In the genomic region with DNA sequence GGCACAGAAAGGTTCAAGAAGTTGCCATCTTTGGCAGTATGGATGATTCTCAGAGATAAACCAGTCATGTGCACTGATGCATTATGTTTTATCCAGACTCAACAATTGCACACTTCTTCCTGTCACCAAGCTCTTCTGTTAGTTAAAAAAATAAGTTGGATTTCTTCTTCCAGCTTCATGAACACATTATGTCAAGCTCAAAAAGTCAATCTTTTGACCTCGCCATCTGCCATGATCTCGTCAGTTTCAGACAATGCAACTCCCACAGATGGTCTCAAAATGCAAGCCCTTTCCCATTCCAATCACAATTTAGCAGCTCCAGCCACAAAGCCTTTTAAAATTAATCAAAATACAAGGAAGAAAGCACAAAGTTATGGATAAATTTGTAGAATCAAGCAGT, we compare ENCODE assay signal across 17 cellular contexts. TPM values are rescaled to one million over a fixed set of nuclear protein-coding genes. Genes with fewer than 3 reads are reported as not detected.
A peak's percentile ranks its signal among the peaks of the same experiment; 100 is the strongest.
DNase-seq lines count a peak whose midpoint lies in the region; ATAC-seq, FAIRE-seq and TF ChIP-seq lines count a peak whose summit lies in the region.
"Had no signal": no experiment of that assay in that cellular context is flagged by ENCODE, and none has a peak within 500 bp of the region (broad histone marks: within the 10 kb centered on the region; RNA-seq: fewer than 3 reads in every experiment).

No MANE protein-coding gene starts in this region.

- in situ Hi-C loops in HAP-1 (cut with MboI; ENCODE audit: low sequenced_read_pairs) (no loop called here), GM13976 (cut with MboI; ENCODE audit: low sequenced_read_pairs, unreplicated experiment) (no loop called here)

- H3K9me3 Mint-ChIP-seq in glutamatergic neuron (ENCODE audit: unreplicated experiment) = peaks cover 7% of the 10 kb centered on the region

- TF ChIP-seq CTCF in D721Med (IDR thresholded peaks at IDR 0.05; ENCODE audit: insufficient read depth, missing control alignments) (no peak), glutamatergic neuron (IDR thresholded peaks at IDR 0.05; ENCODE audit: partially characterized antibody, unreplicated experiment) (no peak), GM13976 (IDR thresholded peaks at IDR 0.05; ENCODE audit: borderline replicate concordance, control extremely low read depth, extremely low read depth, insufficient read depth, missing control alignments) (no peak)

- DNase-seq in D721Med (ENCODE audit: insufficient read length, low spot score) (no peak), NCI-H1694 (lab: John Stamatoyannopoulos, UW) (peak; percentile 91), NCI-H69 (lab: John Stamatoyannopoulos, UW) (peak; percentile 73), glutamatergic neuron (no peak), HAP-1 (ENCODE audit: low spot score in 2 of 2) (no peak), GM13976 (ENCODE audit: low spot score) (no peak), midbrain (lab: John Stamatoyannopoulos, UW) (no peak)
- DNase-seq: 8988T, C1 segment of cervical spinal cord, H7, MG63, NCI-H1105, NCI-H1930, NCI-H748 treated with DMSO at 0.1 percent for 48 hours, SHP77 had no signal

- no peak overlapping the region for H3K4me3 ChIP-seq in HAP-1
- H3K4me3 ChIP-seq: MG63 had no signal

- peak overlapping the region; percentile 100 for H3K27ac Mint-ChIP-seq in glutamatergic neuron (ENCODE audit: unreplicated experiment)

- H3K9me3 ChIP-seq in HAP-1 = no peaks in the 10 kb centered on the region
- H3K9me3 ChIP-seq: MG63 had no signal

- H3K27me3 Mint-ChIP-seq in glutamatergic neuron (ENCODE audit: unreplicated experiment) = peaks cover 3% of the 10 kb centered on the region

- peak; percentile 29 for FAIRE-seq in D721Med (lab: Jason Lieb, UNC)
- FAIRE-seq: GM12891 had no signal

- no peaks in the 10 kb centered on the region for H3K36me3 ChIP-seq in HAP-1 (replicated peaks)
- H3K36me3 ChIP-seq: MG63 had no signal

- H3K36me3 Mint-ChIP-seq in glutamatergic neuron (ENCODE audit: unreplicated experiment) = peaks cover 4% of the 10 kb centered on the region

- no peak for ATAC-seq in HG02885 (IDR thresholded peaks at IDR 0.05; ENCODE audit: poor library complexity, unreplicated experiment)

- peak overlapping the region; percentile 84 for H3K4me3 Mint-ChIP-seq in glutamatergic neuron (ENCODE audit: unreplicated experiment)

- H3K4me1 Mint-ChIP-seq in glutamatergic neuron (ENCODE audit: low read depth, unreplicated experiment) = peaks cover 30% of the 10 kb centered on the region

- no peaks in the 10 kb centered on the region; the same call in 1 of the 2 replicates for H3K27me3 ChIP-seq in HAP-1 (ENCODE audit: low read depth)
- H3K27me3 ChIP-seq: MG63 had no signal

- H3K4me1 ChIP-seq in HAP-1 = no peaks in the 10 kb centered on the region

RNA-seq across cellular contexts. Expression of gene TFDP2, which starts 42.8 kb away (rescaled TPM):
- total RNA-seq in glutamatergic neuron (ENCODE audit: unreplicated experiment) = 91.8 TPM

Comparison
In these comparisons a context has a peak if more than half of its experiments do, and no peak if none do; other contexts are left out.
1. DNase-seq: peak in NCI-H1694 (single experiment) and NCI-H69 (single experiment); none in D721Med (single experiment), glutamatergic neuron (single experiment), HAP-1 (0 of 2), GM13976 (single experiment) and midbrain (single experiment).